ENCODE assay signal across 38 cellular contexts in genomic region chr1:165124772-165125171, GRCh38.
"Had no signal": no experiment of that assay in that cellular context is flagged by ENCODE, and none has a peak within 500 bp of the region (broad histone marks: within the 10 kb centered on the region; RNA-seq: fewer than 3 reads in every experiment).

No MANE protein-coding gene starts in this region.

- H3K4me3 Mint-ChIP-seq: activated CD4-positive, alpha-beta memory T cell treated with anti-CD3 and anti-CD28 coated beads, Interleukin-2, amount 10 ng/mL, durations not matched to agents 7 days and 5 days; activated CD4-positive, alpha-beta T cell treated with anti-CD3 and anti-CD28 coated beads for 36 hours; activated CD4-positive, alpha-beta T cell treated with anti-CD3 and anti-CD28 coated beads, Interleukin-2, amount 10 ng/mL, durations not matched to agents 7 days and 5 days; activated CD8-positive, alpha-beta memory T cell treated with anti-CD3 and anti-CD28 coated beads, Interleukin-2, amount 10 ng/mL, durations not matched to agents 7 days and 5 days; activated CD8-positive, alpha-beta T cell treated with anti-CD3 and anti-CD28 coated beads, Interleukin-2, amount 10 ng/mL, durations not matched to agents 7 days and 5 days; activated naive CD4-positive, alpha-beta T cell treated with anti-CD3 and anti-CD28 coated beads, Interleukin-2, amount 10 ng/mL, durations not matched to agents 7 days and 5 days; activated naive CD4-positive, alpha-beta T cell treated with anti-CD3 and anti-CD28 coated beads, Interleukin-2, amount 50 U/mL, for 24 hours; activated naive CD8-positive, alpha-beta T cell; activated naive CD8-positive, alpha-beta T cell treated with anti-CD3 and anti-CD28 coated beads, Interleukin-2, amount 10 ng/mL, durations not matched to agents 7 days and 5 days; activated naive CD8-positive, alpha-beta T cell treated with anti-CD3 and anti-CD28 coated beads, Interleukin-2, amount 50 U/mL, for 24 hours; activated T-cell treated with anti-CD3 and anti-CD28 coated beads, Interleukin-2, amount 50 U/mL, for 24 hours; brain; central memory CD8-positive, alpha-beta T cell; T-helper 1 cell treated with Interleukin-12 subunit alpha and Interleukin-12 subunit beta and Interleukin-4 antibody, amounts not matched to agents 30 μg/mL and 1 μg/mL, for 36 hours; T-helper 2 cell treated with Interferon-gamma antibody and Interleukin-4, amounts not matched to agents 5 μg/mL and 100 μg/mL, for 36 hours; WTC11 had no signal

- DNase-seq: activated CD4-positive, alpha-beta memory T cell treated with anti-CD3 and anti-CD28 coated beads, Interleukin-2, amount 10 ng/mL, durations not matched to agents 7 days and 5 days; activated CD4-positive, alpha-beta T cell treated with anti-CD3 and anti-CD28 coated beads for 1 hour; activated CD4-positive, alpha-beta T cell treated with anti-CD3 and anti-CD28 coated beads for 36 hours; activated CD4-positive, alpha-beta T cell treated with anti-CD3 and anti-CD28 coated beads for 48 hours; activated CD4-positive, alpha-beta T cell treated with anti-CD3 and anti-CD28 coated beads, Interleukin-2, amount 10 ng/mL, durations not matched to agents 7 days and 5 days; activated CD4-positive, alpha-beta T cell treated with anti-CD3 and anti-CD28 coated beads, Interleukin-2, amount 50 U/mL, for 48 hours; activated CD4-positive, CD25-positive, alpha-beta regulatory T cell; activated CD8-positive, alpha-beta memory T cell treated with anti-CD3 and anti-CD28 coated beads for 24 hours; activated CD8-positive, alpha-beta memory T cell treated with anti-CD3 and anti-CD28 coated beads, Interleukin-2, amount 10 ng/mL, durations not matched to agents 7 days and 5 days; activated CD8-positive, alpha-beta memory T cell treated with anti-CD3 and anti-CD28 coated beads, Interleukin-2, amount 50 U/mL, for 48 hours; activated CD8-positive, alpha-beta T cell treated with anti-CD3 and anti-CD28 coated beads, Interleukin-2, amount 10 ng/mL, durations not matched to agents 7 days and 5 days; activated effector memory CD4-positive, alpha-beta T cell treated with Interleukin-2 at 50 U/mL for 16 hours; activated gamma-delta T cell; activated naive CD4-positive, alpha-beta T cell treated with anti-CD3 and anti-CD28 coated beads, Interleukin-2, amount 10 ng/mL, durations not matched to agents 7 days and 5 days; activated naive CD4-positive, alpha-beta T cell treated with Interleukin-2 at 50 U/mL for 16 hours; activated naive CD8-positive, alpha-beta T cell treated with anti-CD3 and anti-CD28 coated beads, Interleukin-2, amount 10 ng/mL, durations not matched to agents 7 days and 5 days; activated naive CD8-positive, alpha-beta T cell treated with anti-CD3 and anti-CD28 coated beads, Interleukin-2, amount 50 U/mL, for 24 hours; activated T-cell treated with anti-CD3 and anti-CD28 coated beads, Interleukin-2, amount 50 U/mL, for 24 hours; activated T-cell treated with anti-CD3 and anti-CD28 coated beads, Interleukin-2, amount 50 U/mL, for 48 hours; amygdala; anterior cingulate cortex; caudate nucleus; cerebellar nuclear complex; T-helper 1 cell; T-helper 2 cell; T-helper 9 cell; WERI-Rb-1 had no signal

- ATAC-seq: activated CD4-positive, alpha-beta T cell treated with anti-CD3 and anti-CD28 coated beads for 36 hours; activated CD4-positive, CD25-positive, alpha-beta regulatory T cell treated with anti-CD3 and anti-CD28 coated beads, Interleukin-2, amount 50 U/mL, for 24 hours; activated CD8-positive, alpha-beta memory T cell treated with anti-CD3 and anti-CD28 coated beads, Interleukin-2, amount 10 ng/mL, durations not matched to agents 7 days and 5 days; activated CD8-positive, alpha-beta T cell treated with anti-CD3 and anti-CD28 coated beads, Interleukin-2, amount 10 ng/mL, durations not matched to agents 7 days and 5 days; activated naive CD8-positive, alpha-beta T cell treated with anti-CD3 and anti-CD28 coated beads, Interleukin-2, amount 50 U/mL, for 24 hours; WTC11 had no signal

- H3K9me3 ChIP-seq: ascending aorta had no signal

- H3K4me1 Mint-ChIP-seq: activated CD4-positive, alpha-beta memory T cell treated with anti-CD3 and anti-CD28 coated beads, Interleukin-2, amount 10 ng/mL, durations not matched to agents 7 days and 5 days; activated CD4-positive, alpha-beta T cell treated with anti-CD3 and anti-CD28 coated beads for 36 hours; activated CD4-positive, alpha-beta T cell treated with anti-CD3 and anti-CD28 coated beads, Interleukin-2, amount 10 ng/mL, durations not matched to agents 7 days and 5 days; activated CD8-positive, alpha-beta memory T cell treated with anti-CD3 and anti-CD28 coated beads, Interleukin-2, amount 10 ng/mL, durations not matched to agents 7 days and 5 days; activated naive CD4-positive, alpha-beta T cell treated with anti-CD3 and anti-CD28 coated beads, Interleukin-2, amount 10 ng/mL, durations not matched to agents 7 days and 5 days; activated naive CD4-positive, alpha-beta T cell treated with anti-CD3 and anti-CD28 coated beads, Interleukin-2, amount 50 U/mL, for 24 hours; activated naive CD8-positive, alpha-beta T cell treated with anti-CD3 and anti-CD28 coated beads, Interleukin-2, amount 10 ng/mL, durations not matched to agents 7 days and 5 days; activated naive CD8-positive, alpha-beta T cell treated with anti-CD3 and anti-CD28 coated beads, Interleukin-2, amount 50 U/mL, for 24 hours; central memory CD8-positive, alpha-beta T cell had no signal

- H3K4me1 ChIP-seq: ascending aorta had no signal

- H3K27me3 ChIP-seq: ascending aorta had no signal

- H3K27ac Mint-ChIP-seq: activated CD4-positive, alpha-beta memory T cell treated with anti-CD3 and anti-CD28 coated beads, Interleukin-2, amount 10 ng/mL, durations not matched to agents 7 days and 5 days; activated CD4-positive, alpha-beta T cell treated with anti-CD3 and anti-CD28 coated beads for 36 hours; activated CD4-positive, alpha-beta T cell treated with anti-CD3 and anti-CD28 coated beads, Interleukin-2, amount 10 ng/mL, durations not matched to agents 7 days and 5 days; activated CD8-positive, alpha-beta memory T cell treated with anti-CD3 and anti-CD28 coated beads, Interleukin-2, amount 10 ng/mL, durations not matched to agents 7 days and 5 days; activated CD8-positive, alpha-beta T cell treated with anti-CD3 and anti-CD28 coated beads, Interleukin-2, amount 10 ng/mL, durations not matched to agents 7 days and 5 days; activated naive CD4-positive, alpha-beta T cell treated with anti-CD3 and anti-CD28 coated beads, Interleukin-2, amount 10 ng/mL, durations not matched to agents 7 days and 5 days; activated naive CD4-positive, alpha-beta T cell treated with anti-CD3 and anti-CD28 coated beads, Interleukin-2, amount 50 U/mL, for 24 hours; activated naive CD8-positive, alpha-beta T cell; activated naive CD8-positive, alpha-beta T cell treated with anti-CD3 and anti-CD28 coated beads, Interleukin-2, amount 10 ng/mL, durations not matched to agents 7 days and 5 days; activated naive CD8-positive, alpha-beta T cell treated with anti-CD3 and anti-CD28 coated beads, Interleukin-2, amount 50 U/mL, for 24 hours; activated T-cell treated with anti-CD3 and anti-CD28 coated beads, Interleukin-2, amount 50 U/mL, for 24 hours; activated T-helper 2 cell treated with anti-CD3 and anti-CD28 coated beads, Interferon-gamma antibody, Interleukin-2, Interleukin-4, amounts not matched to agents 10 μg/mL and 5 μg/mL and 100 μg/mL, durations not matched to agents 14 hours and 24 hours and 36 hours; brain; T-helper 1 cell treated with Interleukin-12 subunit alpha and Interleukin-12 subunit beta and Interleukin-4 antibody, amounts not matched to agents 30 μg/mL and 1 μg/mL, for 36 hours; T-helper 2 cell treated with Interferon-gamma antibody and Interleukin-4, amounts not matched to agents 5 μg/mL and 100 μg/mL, for 36 hours; WTC11 had no signal

- H3K36me3 Mint-ChIP-seq: activated CD8-positive, alpha-beta memory T cell treated with anti-CD3 and anti-CD28 coated beads, Interleukin-2, amount 10 ng/mL, durations not matched to agents 7 days and 5 days; activated naive CD4-positive, alpha-beta T cell treated with anti-CD3 and anti-CD28 coated beads, Interleukin-2, amount 10 ng/mL, durations not matched to agents 7 days and 5 days; activated naive CD4-positive, alpha-beta T cell treated with anti-CD3 and anti-CD28 coated beads, Interleukin-2, amount 50 U/mL, for 24 hours; activated naive CD8-positive, alpha-beta T cell; activated naive CD8-positive, alpha-beta T cell treated with anti-CD3 and anti-CD28 coated beads, Interleukin-2, amount 10 ng/mL, durations not matched to agents 7 days and 5 days; brain; WTC11 had no signal

- H3K4me3 ChIP-seq: ascending aorta, cardiac muscle cell had no signal

- H3K36me3 ChIP-seq: ascending aorta, cardiac muscle cell, WERI-Rb-1 had no signal

- H3K9me3 Mint-ChIP-seq: activated CD4-positive, alpha-beta memory T cell treated with anti-CD3 and anti-CD28 coated beads, Interleukin-2, amount 10 ng/mL, durations not matched to agents 7 days and 5 days; activated CD4-positive, alpha-beta T cell treated with anti-CD3 and anti-CD28 coated beads, Interleukin-2, amount 10 ng/mL, durations not matched to agents 7 days and 5 days; activated naive CD4-positive, alpha-beta T cell treated with anti-CD3 and anti-CD28 coated beads, Interleukin-2, amount 10 ng/mL, durations not matched to agents 7 days and 5 days; activated naive CD4-positive, alpha-beta T cell treated with anti-CD3 and anti-CD28 coated beads, Interleukin-2, amount 50 U/mL, for 24 hours; activated naive CD8-positive, alpha-beta T cell treated with anti-CD3 and anti-CD28 coated beads, Interleukin-2, amount 10 ng/mL, durations not matched to agents 7 days and 5 days; activated naive CD8-positive, alpha-beta T cell treated with anti-CD3 and anti-CD28 coated beads, Interleukin-2, amount 50 U/mL, for 24 hours; activated T-cell treated with anti-CD3 and anti-CD28 coated beads, Interleukin-2, amount 50 U/mL, for 24 hours; activated T-helper 2 cell treated with anti-CD3 and anti-CD28 coated beads, Interferon-gamma antibody, Interleukin-2, Interleukin-4, amounts not matched to agents 10 μg/mL and 5 μg/mL and 100 μg/mL, durations not matched to agents 14 hours and 24 hours and 36 hours; central memory CD8-positive, alpha-beta T cell; T-helper 1 cell treated with Interleukin-12 subunit alpha and Interleukin-12 subunit beta and Interleukin-4 antibody, amounts not matched to agents 30 μg/mL and 1 μg/mL, for 36 hours; T-helper 2 cell treated with Interferon-gamma antibody and Interleukin-4, amounts not matched to agents 5 μg/mL and 100 μg/mL, for 36 hours; WTC11 had no signal

- H3K27ac ChIP-seq: ascending aorta, cardiac muscle cell, WERI-Rb-1 had no signal
